ENCODE assay signal across 8 cellular contexts in genomic region chr4:121696641-121697461, GRCh38. TPM values are rescaled to one million over a fixed set of nuclear protein-coding genes. Genes with fewer than 3 reads are reported as not detected.
DNase-seq lines count a peak whose midpoint lies in the region; ATAC-seq and TF ChIP-seq lines count a peak whose summit lies in the region.

ANXA5 (minus strand) TSS chr4:121696980; CDS start chr4:121696589, 391 bp downstream.

- H3K27me3 ChIP-seq in kidney epithelial cell (ENCODE audit: control insufficient read depth, insufficient read depth, low read length) = no peaks in the 10 kb centered on the region

- ATAC-seq in GM18505 (IDR thresholded peaks at IDR 0.05; ENCODE audit: unreplicated experiment) (peak; percentile 92), HG02943 (IDR thresholded peaks at IDR 0.05; ENCODE audit: low read depth, unreplicated experiment) (peak; percentile 90)

- peak within 1 kb of the TSS; percentile 67 for H3K27ac ChIP-seq in 22Rv1

- peak; percentile 82 for TF ChIP-seq POLR2A in GM18505 (IDR thresholded peaks at IDR 0.05; ENCODE audit: borderline replicate concordance, extremely low read depth, insufficient read depth, insufficient read length)

- TF ChIP-seq CTCF in 22Rv1 (IDR thresholded peaks at IDR 0.05) = no peak
- peak; percentile 30 for TF ChIP-seq CTCF in kidney epithelial cell (IDR thresholded peaks at IDR 0.05; ENCODE audit: insufficient read depth, low read length, poor library complexity, severe bottlenecking)

- peak; percentile 85 for DNase-seq in NCI-H2227 (lab: John Stamatoyannopoulos, UW; ENCODE audit: unreplicated experiment)
- peak; percentile 44 for DNase-seq in activated CD4-positive, CD25-positive, alpha-beta regulatory T cell treated with anti-CD3 and anti-CD28 coated beads, Interleukin-2, amount 50 U/mL, for 16 hours (ENCODE audit: low read depth, low spot score)
- peak; percentile 31 for DNase-seq in cerebellum (ENCODE audit: low spot score)
- DNase-seq in kidney epithelial cell (ENCODE audit: low read depth) = peak; percentile 45
- DNase-seq in stimulated activated CD4-positive, alpha-beta T cell treated with anti-CD3 and anti-CD28 coated beads, Interleukin-15, amount 100 ng/mL, for 24 hours = peak; percentile 88

- no peaks in the 10 kb centered on the region for H3K36me3 ChIP-seq in kidney epithelial cell (ENCODE audit: control insufficient read depth, insufficient read depth, low read length)

- H3K4me3 ChIP-seq in kidney epithelial cell (ENCODE audit: low read depth, low read length) = peak within 1 kb of the TSS; percentile 70

RNA-seq across cellular contexts. Expression of gene ANXA5, which starts in this region (rescaled TPM):
- total RNA-seq in cerebellum = 57.4 TPM
- 334 and 356 TPM in 2 replicates for total RNA-seq in kidney epithelial cell

Comparison
In these comparisons a context has a peak if more than half of its experiments do, and no peak if none do; other contexts are left out.
1. Peak in every context shown above with its lines: DNase-seq, ATAC-seq, H3K4me3 ChIP-seq and H3K27ac ChIP-seq.
2. DNase-seq: peak in every context shown above with its lines; median percentile 88 in stimulated activated CD4-positive, alpha-beta T cell treated with anti-CD3 and anti-CD28 coated beads, Interleukin-15, amount 100 ng/mL, for 24 hours; 85 in NCI-H2227; 45 in kidney epithelial cell; 44 in activated CD4-positive, CD25-positive, alpha-beta regulatory T cell treated with anti-CD3 and anti-CD28 coated beads, Interleukin-2, amount 50 U/mL, for 16 hours; 31 in cerebellum.